1 cellular context compared by ENCODE assay signal in the genomic region with DNA sequence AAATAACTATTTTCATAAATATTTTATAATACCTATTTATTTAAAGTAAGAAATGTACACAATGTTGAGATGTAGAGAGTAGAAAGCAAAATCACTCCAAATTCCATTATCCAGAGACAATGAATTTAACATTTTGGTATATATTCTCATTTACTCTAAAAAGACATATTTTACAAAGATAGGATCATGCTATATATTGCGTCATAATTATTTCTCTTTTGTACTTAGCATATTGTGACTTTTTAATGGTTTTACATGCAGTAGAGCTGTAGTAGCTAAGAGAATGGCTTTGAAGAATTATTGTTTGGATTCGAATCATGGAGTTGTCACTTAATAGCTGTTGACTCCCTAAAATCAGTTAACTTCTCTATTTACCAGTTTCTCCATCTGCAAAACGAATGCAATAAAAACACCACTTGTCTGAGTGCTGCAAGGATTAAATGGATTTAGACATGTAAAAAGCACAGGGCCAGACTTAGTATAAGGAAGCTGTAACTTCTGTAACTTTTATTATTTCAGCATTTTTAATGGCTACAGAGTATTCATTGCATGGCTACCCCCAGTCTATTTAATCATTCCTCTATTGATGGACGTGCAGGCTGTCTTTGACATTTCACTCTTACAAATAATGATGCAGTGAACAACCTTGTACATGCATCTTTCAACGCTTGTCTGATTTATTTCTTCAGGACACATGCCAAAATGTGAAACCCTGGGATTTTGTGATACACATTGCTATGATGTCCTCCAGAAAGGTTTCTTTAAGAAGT.
A peak's percentile ranks its signal among the peaks of the same experiment; 100 is the strongest.
TF ChIP-seq lines count a peak whose summit lies in the region.

No MANE protein-coding gene starts in this region.

TF ChIP-seq in HepG2, 621 proteins besides CTCF, POLR2A, EP300 and RAD21 (continued from another document):
- TF ChIP-seq CEBPB (IDR thresholded peaks at IDR 0.05; ENCODE audit: borderline replicate concordance, low read depth, low read length) (peak; percentile 30; the same call in 1 of the 2 replicates), NFYB (CRISPR knock-in tag; IDR thresholded peaks at IDR 0.05) (no peak)
- TF ChIP-seq, protein P1, sequence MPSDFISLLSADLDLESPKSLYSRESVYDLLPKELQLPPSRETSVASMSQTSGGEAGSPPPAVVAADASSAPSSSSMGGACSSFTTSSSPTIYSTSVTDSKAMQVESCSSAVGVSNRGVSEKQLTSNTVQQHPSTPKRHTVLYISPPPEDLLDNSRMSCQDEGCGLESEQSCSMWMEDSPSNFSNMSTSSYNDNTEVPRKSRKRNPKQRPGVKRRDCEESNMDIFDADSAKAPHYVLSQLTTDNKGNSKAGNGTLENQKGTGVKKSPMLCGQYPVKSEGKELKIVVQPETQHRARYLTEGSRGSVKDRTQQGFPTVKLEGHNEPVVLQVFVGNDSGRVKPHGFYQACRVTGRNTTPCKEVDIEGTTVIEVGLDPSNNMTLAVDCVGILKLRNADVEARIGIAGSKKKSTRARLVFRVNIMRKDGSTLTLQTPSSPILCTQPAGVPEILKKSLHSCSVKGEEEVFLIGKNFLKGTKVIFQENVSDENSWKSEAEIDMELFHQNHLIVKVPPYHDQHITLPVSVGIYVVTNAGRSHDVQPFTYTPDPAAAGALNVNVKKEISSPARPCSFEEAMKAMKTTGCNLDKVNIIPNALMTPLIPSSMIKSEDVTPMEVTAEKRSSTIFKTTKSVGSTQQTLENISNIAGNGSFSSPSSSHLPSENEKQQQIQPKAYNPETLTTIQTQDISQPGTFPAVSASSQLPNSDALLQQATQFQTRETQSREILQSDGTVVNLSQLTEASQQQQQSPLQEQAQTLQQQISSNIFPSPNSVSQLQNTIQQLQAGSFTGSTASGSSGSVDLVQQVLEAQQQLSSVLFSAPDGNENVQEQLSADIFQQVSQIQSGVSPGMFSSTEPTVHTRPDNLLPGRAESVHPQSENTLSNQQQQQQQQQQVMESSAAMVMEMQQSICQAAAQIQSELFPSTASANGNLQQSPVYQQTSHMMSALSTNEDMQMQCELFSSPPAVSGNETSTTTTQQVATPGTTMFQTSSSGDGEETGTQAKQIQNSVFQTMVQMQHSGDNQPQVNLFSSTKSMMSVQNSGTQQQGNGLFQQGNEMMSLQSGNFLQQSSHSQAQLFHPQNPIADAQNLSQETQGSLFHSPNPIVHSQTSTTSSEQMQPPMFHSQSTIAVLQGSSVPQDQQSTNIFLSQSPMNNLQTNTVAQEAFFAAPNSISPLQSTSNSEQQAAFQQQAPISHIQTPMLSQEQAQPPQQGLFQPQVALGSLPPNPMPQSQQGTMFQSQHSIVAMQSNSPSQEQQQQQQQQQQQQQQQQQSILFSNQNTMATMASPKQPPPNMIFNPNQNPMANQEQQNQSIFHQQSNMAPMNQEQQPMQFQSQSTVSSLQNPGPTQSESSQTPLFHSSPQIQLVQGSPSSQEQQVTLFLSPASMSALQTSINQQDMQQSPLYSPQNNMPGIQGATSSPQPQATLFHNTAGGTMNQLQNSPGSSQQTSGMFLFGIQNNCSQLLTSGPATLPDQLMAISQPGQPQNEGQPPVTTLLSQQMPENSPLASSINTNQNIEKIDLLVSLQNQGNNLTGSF (CRISPR knock-in tag; IDR thresholded peaks at IDR 0.05), result no peak
